In genomic region chr19:38529610-38530009, GRCh38 we compare ENCODE assay signal across 17 cellular contexts.
DNase-seq lines count a peak whose midpoint lies in the region; ATAC-seq, FAIRE-seq and TF ChIP-seq lines count a peak whose summit lies in the region.
"Had no signal": no experiment of that assay in that cellular context is flagged by ENCODE, and none has a peak within 500 bp of the region (broad histone marks: within the 10 kb centered on the region; RNA-seq: fewer than 3 reads in every experiment).

No MANE protein-coding gene starts in this region.

- no peaks in the 10 kb centered on the region for H3K4me1 ChIP-seq in HEK293 (ENCODE audit: control insufficient read depth, insufficient read depth, low read length)
- H3K4me1 ChIP-seq in kidney (ENCODE audit: control insufficient read depth in 1 of 2, insufficient read depth in 1 of 2, low read depth in 1 of 2, low read length in 2 of 2): no peaks in the 10 kb centered on the region
- H3K4me1 ChIP-seq in effector memory CD4-positive, alpha-beta T cell (ENCODE audit: control insufficient read depth, insufficient read depth, low read length, poor library complexity, severe bottlenecking): no peaks in the 10 kb centered on the region

- H3K4me3 ChIP-seq in HEK293 (ENCODE audit: low read depth, low read length) (no peak overlapping the region), kidney (ENCODE audit: low read length in 2 of 2) (no peak overlapping the region)
- no peak overlapping the region for H3K4me3 ChIP-seq in effector memory CD4-positive, alpha-beta T cell (ENCODE audit: insufficient read depth, low read depth, low read length, poor library complexity, severe bottlenecking)

- H3K9me3 Mint-ChIP-seq in effector memory CD8-positive, alpha-beta T cell: no peaks in the 10 kb centered on the region
- H3K9me3 Mint-ChIP-seq: T-cell had no signal

- no peak overlapping the region for H3K27ac ChIP-seq in HEK293 (ENCODE audit: extremely low read depth, low read depth, low read length)
- H3K27ac ChIP-seq in kidney (ENCODE audit: low read depth in 2 of 2, low read length in 2 of 2): no peak overlapping the region
- no peak overlapping the region for H3K27ac ChIP-seq in effector memory CD4-positive, alpha-beta T cell (ENCODE audit: insufficient read depth, low read length, poor library complexity, severe bottlenecking)
- H3K27ac ChIP-seq: KMS-11, RWPE1 had no signal

- FAIRE-seq in kidney (lab: Jason Lieb, UNC): no peak

- intact Hi-C loops in kidney (cut with DNase I): no loop called here

- no peak overlapping the region for H3K9ac ChIP-seq in kidney (ENCODE audit: low read length in 2 of 2)
- H3K9ac ChIP-seq: KMS-11 had no signal

- peaks cover 3% of the 10 kb centered on the region in 2 donors for H3K4me1 Mint-ChIP-seq in effector memory CD8-positive, alpha-beta T cell (ENCODE audit: low read depth in 2 of 2)

- no peak for TF ChIP-seq CTCF in HEK293 (tag by site-specific recombination; IDR thresholded peaks at IDR 0.05)
- TF ChIP-seq CTCF in kidney (IDR thresholded peaks at IDR 0.05; ENCODE audit: borderline replicate concordance, extremely low read depth, insufficient read depth): no peak

- no peak overlapping the region for H3K27ac Mint-ChIP-seq in effector memory CD8-positive, alpha-beta T cell
- H3K27ac Mint-ChIP-seq: CD4-positive, CD25-positive, alpha-beta regulatory T cell; T-cell had no signal

- POLR2A ChIA-PET in HEK293 (lab: Yijun Ruan, JAX): interaction anchor here (1.5 kb wide), 1 partner anchor 117 kb away, joined by 6 read pairs; the partner anchor contains the start of gene ACTN4

- H3K36me3 Mint-ChIP-seq in effector memory CD8-positive, alpha-beta T cell (ENCODE audit: insufficient read depth): peaks cover 3% of the 10 kb centered on the region
- H3K36me3 Mint-ChIP-seq: CD4-positive, CD25-positive, alpha-beta regulatory T cell; T-cell had no signal

- H3K9me3 ChIP-seq in HEK293 (ENCODE audit: control insufficient read depth, insufficient read depth, low read depth, low read length) (no peaks in the 10 kb centered on the region), kidney (ENCODE audit: control insufficient read depth in 1 of 2, low read length in 2 of 2) (no peaks in the 10 kb centered on the region)
- H3K9me3 ChIP-seq in effector memory CD4-positive, alpha-beta T cell (ENCODE audit: control insufficient read depth, low read length): no peaks in the 10 kb centered on the region

- ATAC-seq in HG02870 (IDR thresholded peaks at IDR 0.05; ENCODE audit: unreplicated experiment): no peak
- ATAC-seq in effector memory CD8-positive, alpha-beta T cell (replicated peaks): no peak
- ATAC-seq: T-cell had no signal

- peaks cover 0 to 12% of the 10 kb centered on the region in 2 donors for H3K27me3 Mint-ChIP-seq in effector memory CD8-positive, alpha-beta T cell
- H3K27me3 Mint-ChIP-seq: CD4-positive, CD25-positive, alpha-beta regulatory T cell had no signal

- H3K27me3 ChIP-seq in effector memory CD4-positive, alpha-beta T cell (replicated peaks; ENCODE audit: control insufficient read depth, insufficient read depth, low read length, poor library complexity, severe bottlenecking): no peaks in the 10 kb centered on the region

- DNase-seq in D341Med (ENCODE audit: low spot score) (peak; percentile 71), NCI-H524 treated with DMSO at 0.1 percent for 48 hours (lab: John Stamatoyannopoulos, UW) (peak; percentile 85), kidney (peak; percentile 2), amniotic stem cell (lab: John Stamatoyannopoulos, UW) (no peak)
- DNase-seq in effector memory CD8-positive, alpha-beta T cell: no peak
- DNase-seq in effector memory CD4-positive, alpha-beta T cell: no peak
- DNase-seq: ACHN; Calu3; CD4-positive, CD25-positive, alpha-beta regulatory T cell; GOT3; NCI-H1092; NCI-H2029; T-cell had no signal

- H3K36me3 ChIP-seq in HEK293 (ENCODE audit: control insufficient read depth in 2 of 2, insufficient read depth in 1 of 2, low read length in 2 of 2): no peaks in the 10 kb centered on the region
- no peaks in the 10 kb centered on the region for H3K36me3 ChIP-seq in kidney (ENCODE audit: control insufficient read depth in 1 of 2, insufficient read depth in 2 of 2, low read length in 2 of 2)
- H3K36me3 ChIP-seq in effector memory CD4-positive, alpha-beta T cell (ENCODE audit: control insufficient read depth, insufficient read depth, low read length): no peaks in the 10 kb centered on the region

- H3K4me3 Mint-ChIP-seq in effector memory CD8-positive, alpha-beta T cell: no peak overlapping the region
- H3K4me3 Mint-ChIP-seq: T-cell had no signal

- CTCF ChIA-PET in HEK293 (lab: Yijun Ruan, JAX): interaction anchor here (0.6 to 10.0 kb wide), 7 partner anchors 15 to 637 kb away, joined by 3 to 40 read pairs (median 5); no protein-coding TSS in a partner anchor

TF ChIP-seq in HEK293, 187 proteins besides CTCF, POLR2A, EP300 and RAD21:
- peak; percentile 62; the same call in 1 of the 2 replicates for TF ChIP-seq ZBTB44 (tag by site-specific recombination; IDR thresholded peaks at IDR 0.05)
- 0 out of 2 replicates have a peak, but pooled peaks have one; percentile 25 for TF ChIP-seq OSR2 (tag by site-specific recombination; IDR thresholded peaks at IDR 0.05)
- TF ChIP-seq ZNF530 (tag by site-specific recombination; IDR thresholded peaks at IDR 0.05; ENCODE audit: low read depth): no peak
- no peak for TF ChIP-seq INSM2 (tag by site-specific recombination; IDR thresholded peaks at IDR 0.05)

Comparison
In these comparisons a context has a peak if more than half of its experiments do, and no peak if none do; other contexts are left out.
1. DNase-seq: peak in D341Med (single experiment), NCI-H524 treated with DMSO at 0.1 percent for 48 hours (single experiment) and kidney (single experiment); none in amniotic stem cell (single experiment), effector memory CD8-positive, alpha-beta T cell (0 of 3) and effector memory CD4-positive, alpha-beta T cell (0 of 3).